In the genomic region with DNA sequence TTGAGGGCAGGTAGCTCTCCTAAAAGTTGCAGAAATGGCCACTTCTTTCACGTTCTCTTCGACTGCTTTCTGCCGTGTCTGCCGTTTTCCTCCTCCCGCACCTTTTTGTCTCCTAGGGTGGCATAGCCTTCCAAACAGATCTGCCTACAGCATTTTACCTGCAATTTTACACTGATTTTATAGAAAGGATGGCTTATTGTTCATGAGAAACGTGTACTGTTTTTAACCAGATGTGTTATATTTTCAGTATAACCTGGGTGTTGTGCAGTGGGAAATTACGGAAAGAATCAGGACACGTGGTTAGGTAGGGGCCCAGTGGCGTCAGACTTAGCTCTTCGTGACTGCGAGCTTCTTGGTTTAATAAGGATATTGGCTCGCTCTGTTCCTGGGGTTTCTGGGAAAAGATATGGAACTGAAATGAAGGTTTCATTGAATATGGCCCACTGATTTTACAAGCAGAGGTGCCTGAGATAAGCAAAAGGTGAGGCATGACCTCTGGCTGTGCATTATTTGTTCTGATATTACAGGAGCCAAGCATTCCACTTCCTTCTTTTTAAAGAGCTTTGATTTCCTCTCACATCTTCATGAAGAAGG, we compare ENCODE assay signal across 16 cellular contexts. TPM values are rescaled to one million over a fixed set of nuclear protein-coding genes. Genes with fewer than 3 reads are reported as not detected.
A peak's percentile ranks its signal among the peaks of the same experiment; 100 is the strongest.
DNase-seq lines count a peak whose midpoint lies in the region; ATAC-seq, FAIRE-seq and TF ChIP-seq lines count a peak whose summit lies in the region.
"Had no signal": no experiment of that assay in that cellular context is flagged by ENCODE, and none has a peak within 500 bp of the region (broad histone marks: within the 10 kb centered on the region; RNA-seq: fewer than 3 reads in every experiment).

No MANE protein-coding gene starts in this region.

- TF ChIP-seq EP300 in transverse colon (IDR thresholded peaks at IDR 0.05; ENCODE audit: low read depth): no peak

- peaks cover 2% of the 10 kb centered on the region for H3K9me3 Mint-ChIP-seq in activated naive CD8-positive, alpha-beta T cell treated with anti-CD3 and anti-CD28 coated beads, Interleukin-2, amount 10 ng/mL, durations not matched to agents 7 days and 5 days
- peaks cover 4% of the 10 kb centered on the region for H3K9me3 Mint-ChIP-seq in activated naive CD8-positive, alpha-beta T cell treated with anti-CD3 and anti-CD28 coated beads for 36 hours
- H3K9me3 Mint-ChIP-seq in activated T-helper 2 cell treated with anti-CD3 and anti-CD28 coated beads, Interferon-gamma antibody, Interleukin-2, Interleukin-4, amounts not matched to agents 10 μg/mL and 5 μg/mL and 100 μg/mL, durations not matched to agents 14 hours and 24 hours and 36 hours: no peaks in the 10 kb centered on the region
- H3K9me3 Mint-ChIP-seq: memory B cell had no signal

- peak overlapping the region; percentile 35 for H3K4me3 Mint-ChIP-seq in activated naive CD8-positive, alpha-beta T cell treated with anti-CD3 and anti-CD28 coated beads, Interleukin-2, amount 10 ng/mL, durations not matched to agents 7 days and 5 days
- no peak overlapping the region for H3K4me3 Mint-ChIP-seq in activated naive CD8-positive, alpha-beta T cell treated with anti-CD3 and anti-CD28 coated beads for 36 hours
- peak overlapping the region; percentile 1 for H3K4me3 Mint-ChIP-seq in activated T-helper 2 cell treated with anti-CD3 and anti-CD28 coated beads, Interferon-gamma antibody, Interleukin-2, Interleukin-4, amounts not matched to agents 10 μg/mL and 5 μg/mL and 100 μg/mL, durations not matched to agents 14 hours and 24 hours and 36 hours (ENCODE audit: low read depth)
- H3K4me3 Mint-ChIP-seq: memory B cell had no signal

- peaks cover 33% of the 10 kb centered on the region for H3K27me3 ChIP-seq in transverse colon

- ATAC-seq in activated naive CD8-positive, alpha-beta T cell treated with anti-CD3 and anti-CD28 coated beads, Interleukin-2, amount 10 ng/mL, durations not matched to agents 7 days and 5 days (ENCODE audit: low read depth): no peak

- no peaks in the 10 kb centered on the region for H3K36me3 ChIP-seq in transverse colon
- H3K36me3 ChIP-seq: cardiac muscle cell, spleen, suprapubic skin had no signal

- peaks cover 0 to 18% (median 9%) of the 10 kb centered on the region in 4 donors for H3K4me1 ChIP-seq in transverse colon

- no peak overlapping the region for H3K27ac Mint-ChIP-seq in activated naive CD8-positive, alpha-beta T cell treated with anti-CD3 and anti-CD28 coated beads, Interleukin-2, amount 10 ng/mL, durations not matched to agents 7 days and 5 days
- no peak overlapping the region for H3K27ac Mint-ChIP-seq in activated naive CD8-positive, alpha-beta T cell treated with anti-CD3 and anti-CD28 coated beads for 36 hours
- H3K27ac Mint-ChIP-seq in activated T-helper 2 cell treated with anti-CD3 and anti-CD28 coated beads, Interferon-gamma antibody, Interleukin-2, Interleukin-4, amounts not matched to agents 10 μg/mL and 5 μg/mL and 100 μg/mL, durations not matched to agents 14 hours and 24 hours and 36 hours: no peak overlapping the region
- H3K27ac Mint-ChIP-seq: memory B cell had no signal

- peaks cover 25% of the 10 kb centered on the region for H3K4me1 Mint-ChIP-seq in activated naive CD8-positive, alpha-beta T cell treated with anti-CD3 and anti-CD28 coated beads, Interleukin-2, amount 10 ng/mL, durations not matched to agents 7 days and 5 days
- H3K4me1 Mint-ChIP-seq in activated naive CD8-positive, alpha-beta T cell treated with anti-CD3 and anti-CD28 coated beads for 36 hours: peaks cover 16% of the 10 kb centered on the region
- peaks cover 41% of the 10 kb centered on the region for H3K4me1 Mint-ChIP-seq in activated T-helper 2 cell treated with anti-CD3 and anti-CD28 coated beads, Interferon-gamma antibody, Interleukin-2, Interleukin-4, amounts not matched to agents 10 μg/mL and 5 μg/mL and 100 μg/mL, durations not matched to agents 14 hours and 24 hours and 36 hours (ENCODE audit: low read depth)

- TF ChIP-seq POLR2A in transverse colon (IDR thresholded peaks at IDR 0.05): no peak

- H3K4me3 ChIP-seq in foreskin fibroblast (ENCODE audit: low read depth in 1 of 2, low read length in 2 of 2): peak overlapping the region; percentile 55 to 64
- H3K4me3 ChIP-seq in transverse colon: peak overlapping the region in 3 of 4 donors; percentile 43 to 65 (median 52)
- H3K4me3 ChIP-seq: SK-N-MC had no signal

- no peak for FAIRE-seq in frontal cortex (lab: Jason Lieb, UNC)

- no peaks in the 10 kb centered on the region for H3K36me3 Mint-ChIP-seq in activated naive CD8-positive, alpha-beta T cell treated with anti-CD3 and anti-CD28 coated beads, Interleukin-2, amount 10 ng/mL, durations not matched to agents 7 days and 5 days
- H3K36me3 Mint-ChIP-seq in activated naive CD8-positive, alpha-beta T cell treated with anti-CD3 and anti-CD28 coated beads for 36 hours: no peaks in the 10 kb centered on the region
- H3K36me3 Mint-ChIP-seq in activated T-helper 2 cell treated with anti-CD3 and anti-CD28 coated beads, Interferon-gamma antibody, Interleukin-2, Interleukin-4, amounts not matched to agents 10 μg/mL and 5 μg/mL and 100 μg/mL, durations not matched to agents 14 hours and 24 hours and 36 hours (ENCODE audit: low read depth): no peaks in the 10 kb centered on the region

- peaks cover 73% of the 10 kb centered on the region for H3K27me3 Mint-ChIP-seq in activated naive CD8-positive, alpha-beta T cell treated with anti-CD3 and anti-CD28 coated beads, Interleukin-2, amount 10 ng/mL, durations not matched to agents 7 days and 5 days
- H3K27me3 Mint-ChIP-seq in activated naive CD8-positive, alpha-beta T cell treated with anti-CD3 and anti-CD28 coated beads for 36 hours: peaks cover 71% of the 10 kb centered on the region
- peaks cover 79% of the 10 kb centered on the region for H3K27me3 Mint-ChIP-seq in activated T-helper 2 cell treated with anti-CD3 and anti-CD28 coated beads, Interferon-gamma antibody, Interleukin-2, Interleukin-4, amounts not matched to agents 10 μg/mL and 5 μg/mL and 100 μg/mL, durations not matched to agents 14 hours and 24 hours and 36 hours (ENCODE audit: low read depth)

- in situ Hi-C loops in transverse colon (cut with MboI; ENCODE audit: low pct_ligation_motif_present in 1 of 4, low pct_unique_long_range_greater_than_20kb in 1 of 4, low sequenced_read_pairs in 3 of 4): no loop called here

- DNase-seq in activated naive CD8-positive, alpha-beta T cell treated with anti-CD3 and anti-CD28 coated beads, Interleukin-2, amount 10 ng/mL, durations not matched to agents 7 days and 5 days: no peak
- DNase-seq in activated naive CD8-positive, alpha-beta T cell treated with anti-CD3 and anti-CD28 coated beads for 36 hours: no peak
- no peak for DNase-seq in activated T-helper 2 cell treated with anti-CD3 and anti-CD28 coated beads, Interferon-gamma antibody, Interleukin-2, Interleukin-4, amounts not matched to agents 10 μg/mL and 5 μg/mL and 100 μg/mL, durations not matched to agents 14 hours and 24 hours and 36 hours (ENCODE audit: low spot score)
- no peak for DNase-seq in foreskin fibroblast
- peak; percentile 61 for DNase-seq in transverse colon
- DNase-seq in frontal cortex (ENCODE audit: low spot score in 2 of 2): no peak
- DNase-seq in Ammon's horn (ENCODE audit: low spot score): no peak
- DNase-seq in NCI-H2107 (lab: John Stamatoyannopoulos, UW): no peak
- DNase-seq: DMS153, NCI-H2171 treated with DMSO at 0.1 percent for 48 hours, spleen had no signal

- TF ChIP-seq CTCF in foreskin fibroblast (IDR thresholded peaks at IDR 0.05; ENCODE audit: low read depth, low read length) (no peak), transverse colon (IDR thresholded peaks at IDR 0.05) (no peak)

- WGBS in transverse colon (ENCODE audit: low coverage in 1 of 2), 2 donors: 40 to 45% methylated on average over 11 to 12 of the region's 12 CpGs

- no peaks in the 10 kb centered on the region for H3K9me3 ChIP-seq in transverse colon
- H3K9me3 ChIP-seq: suprapubic skin had no signal

- intact Hi-C loops in activated T-helper 2 cell treated with anti-CD3 and anti-CD28 coated beads, Interferon-gamma antibody, Interleukin-2, Interleukin-4, amounts not matched to agents 10 μg/mL and 5 μg/mL and 100 μg/mL, durations not matched to agents 14 hours and 24 hours and 36 hours (cut with micrococcal nuclease): no loop called here
- intact Hi-C loops in transverse colon (cut with DNase I; ENCODE audit: low total_unique reads): no loop called here

- H3K27ac ChIP-seq in transverse colon: peak overlapping the region; percentile 85 to 90 (median 88)
- H3K27ac ChIP-seq: cardiac muscle cell, SK-N-MC, spleen, suprapubic skin had no signal

- POLR2A ChIA-PET in activated naive CD8-positive, alpha-beta T cell treated with anti-CD3 and anti-CD28 coated beads, Interleukin-2, amount 10 ng/mL, durations not matched to agents 7 days and 5 days (lab: Charles Lee): no interaction called here

RNA-seq across cellular contexts. Expression of gene PRSS3, which starts 43.7 kb away (rescaled TPM):
- total RNA-seq in activated naive CD8-positive, alpha-beta T cell treated with anti-CD3 and anti-CD28 coated beads, Interleukin-2, amount 10 ng/mL, durations not matched to agents 7 days and 5 days: not detected
- total RNA-seq in activated naive CD8-positive, alpha-beta T cell treated with anti-CD3 and anti-CD28 coated beads for 36 hours: not detected
- total RNA-seq in activated T-helper 2 cell treated with anti-CD3 and anti-CD28 coated beads, Interferon-gamma antibody, Interleukin-2, Interleukin-4, amounts not matched to agents 10 μg/mL and 5 μg/mL and 100 μg/mL, durations not matched to agents 14 hours and 24 hours and 36 hours: not detected in 2 replicates
- total RNA-seq in transverse colon (100 to 1,000 TPM in 3 of 4 donors, 10 to 100 TPM in 1; 42.2 to 298 (median 113) TPM), frontal cortex (1.2 TPM)
- total RNA-seq: cardiac muscle cell, omental fat pad, spleen had no signal

Comparison
In these comparisons a context has a peak if more than half of its experiments do, and no peak if none do; other contexts are left out.
1. RNA of gene PRSS3, which starts 43.7 kb away (total RNA-seq): 42.2 to 298 TPM in transverse colon; 1.2 TPM in frontal cortex (single experiment), not detected in activated naive CD8-positive, alpha-beta T cell treated with anti-CD3 and anti-CD28 coated beads for 36 hours, not detected in activated naive CD8-positive, alpha-beta T cell treated with anti-CD3 and anti-CD28 coated beads, Interleukin-2, amount 10 ng/mL, durations not matched to agents 7 days and 5 days and not detected in activated T-helper 2 cell treated with anti-CD3 and anti-CD28 coated beads, Interferon-gamma antibody, Interleukin-2, Interleukin-4, amounts not matched to agents 10 μg/mL and 5 μg/mL and 100 μg/mL, durations not matched to agents 14 hours and 24 hours and 36 hours; every median in the first group is over 10 times any median in the second.